Comparison of ENCODE assay signal across 8 cellular contexts in genomic region chr7:101813414-101814019, GRCh38. TPM values are rescaled to one million over a fixed set of nuclear protein-coding genes. Genes with fewer than 3 reads are reported as not detected.
DNase-seq lines count a peak whose midpoint lies in the region; ATAC-seq and TF ChIP-seq lines count a peak whose summit lies in the region.

No MANE protein-coding gene starts in this region.

- no peak for ATAC-seq in stimulated activated naive CD8-positive, alpha-beta T cell treated with anti-CD3 and anti-CD28 coated beads, Interleukin-15, Interleukin-2, amounts not matched to agents 100 U/mL and 50 U/mL, for 24 hours
- no peak for ATAC-seq in activated naive CD8-positive, alpha-beta T cell treated with anti-CD3 and anti-CD28 coated beads, Interleukin-2, amount 10 ng/mL, durations not matched to agents 7 days and 5 days (ENCODE audit: low read depth)
- no peak for ATAC-seq in aorta (ENCODE audit: low FRiP score)

- peak overlapping the region; percentile 94 to 100 for H3K4me3 ChIP-seq in aorta (ENCODE audit: low read length in 2 of 2)

- H3K27ac ChIP-seq in aorta (ENCODE audit: low read depth in 1 of 2, low read length in 2 of 2) = no peak overlapping the region

- H3K4me1 ChIP-seq in aorta (ENCODE audit: control insufficient read depth in 1 of 2, insufficient read depth in 2 of 2, low read length in 2 of 2) = no peaks in the 10 kb centered on the region

- 30 to 31% methylated on average over 5 of the region's 5 CpGs for whole genome bisulfite sequencing in aorta, 2 donors

- no peaks in the 10 kb centered on the region for H3K36me3 Mint-ChIP-seq in stimulated activated naive CD8-positive, alpha-beta T cell treated with anti-CD3 and anti-CD28 coated beads, Interleukin-15, Interleukin-2, amounts not matched to agents 100 ng/mL and 50 ng/mL, for 24 hours (ENCODE audit: low read depth)
- no peaks in the 10 kb centered on the region for H3K36me3 Mint-ChIP-seq in activated naive CD8-positive, alpha-beta T cell treated with anti-CD3 and anti-CD28 coated beads, Interleukin-2, amount 10 ng/mL, durations not matched to agents 7 days and 5 days
- H3K36me3 Mint-ChIP-seq in mesothelial cell of epicardium = no peaks in the 10 kb centered on the region

- no peaks in the 10 kb centered on the region for H3K36me3 ChIP-seq in aorta (ENCODE audit: control insufficient read depth in 1 of 2, insufficient read depth in 2 of 2, low read length in 1 of 2)

- POLR2A ChIA-PET in activated naive CD8-positive, alpha-beta T cell treated with anti-CD3 and anti-CD28 coated beads, Interleukin-2, amount 10 ng/mL, durations not matched to agents 7 days and 5 days (lab: Charles Lee) = interaction anchor here (1.0 kb wide), 1 partner anchor 71 kb away, joined by 4 read pairs; no protein-coding TSS in a partner anchor

- intact Hi-C loops in aorta (cut with DNase I) = loop anchor here (10.0 kb wide), 2 partner anchors 129 to 209 kb away; no protein-coding TSS in a partner anchor

- DNase-seq in stimulated activated naive CD8-positive, alpha-beta T cell treated with anti-CD3 and anti-CD28 coated beads, Interleukin-15, Interleukin-2, amounts not matched to agents 100 U/mL and 50 U/mL, for 24 hours = no peak
- no peak for DNase-seq in activated naive CD8-positive, alpha-beta T cell treated with anti-CD3 and anti-CD28 coated beads, Interleukin-2, amount 10 ng/mL, durations not matched to agents 7 days and 5 days
- no peak for DNase-seq in mesothelial cell of epicardium (ENCODE audit: low spot score in 2 of 2, unreplicated experiment in 2 of 2)
- DNase-seq in aorta = no peak
- no peak for DNase-seq in DMS153 (lab: John Stamatoyannopoulos, UW)
- DNase-seq in D341Med (ENCODE audit: low spot score) = no peak
- no peak for DNase-seq in NCI-H526 (lab: John Stamatoyannopoulos, UW)

- H3K4me3 Mint-ChIP-seq in stimulated activated naive CD8-positive, alpha-beta T cell treated with anti-CD3 and anti-CD28 coated beads, Interleukin-15, Interleukin-2, amounts not matched to agents 100 ng/mL and 50 ng/mL, for 24 hours = peak overlapping the region; percentile 49
- H3K4me3 Mint-ChIP-seq in activated naive CD8-positive, alpha-beta T cell treated with anti-CD3 and anti-CD28 coated beads, Interleukin-2, amount 10 ng/mL, durations not matched to agents 7 days and 5 days = peak overlapping the region; percentile 60
- peak overlapping the region; percentile 50 for H3K4me3 Mint-ChIP-seq in mesothelial cell of epicardium

- H3K9me3 ChIP-seq in aorta (ENCODE audit: control insufficient read depth, low read length) = no peaks in the 10 kb centered on the region

- peaks cover 9% of the 10 kb centered on the region for H3K27me3 Mint-ChIP-seq in stimulated activated naive CD8-positive, alpha-beta T cell treated with anti-CD3 and anti-CD28 coated beads, Interleukin-15, Interleukin-2, amounts not matched to agents 100 ng/mL and 50 ng/mL, for 24 hours
- H3K27me3 Mint-ChIP-seq in activated naive CD8-positive, alpha-beta T cell treated with anti-CD3 and anti-CD28 coated beads, Interleukin-2, amount 10 ng/mL, durations not matched to agents 7 days and 5 days = peaks cover 37% of the 10 kb centered on the region
- H3K27me3 Mint-ChIP-seq in mesothelial cell of epicardium (ENCODE audit: low read depth) = peaks cover 16% of the 10 kb centered on the region

- TF ChIP-seq CTCF in mesothelial cell of epicardium (IDR thresholded peaks at IDR 0.05; ENCODE audit: unreplicated experiment) = no peak

- H3K27ac Mint-ChIP-seq in stimulated activated naive CD8-positive, alpha-beta T cell treated with anti-CD3 and anti-CD28 coated beads, Interleukin-15, Interleukin-2, amounts not matched to agents 100 ng/mL and 50 ng/mL, for 24 hours = no peak overlapping the region
- no peak overlapping the region for H3K27ac Mint-ChIP-seq in activated naive CD8-positive, alpha-beta T cell treated with anti-CD3 and anti-CD28 coated beads, Interleukin-2, amount 10 ng/mL, durations not matched to agents 7 days and 5 days
- no peak overlapping the region for H3K27ac Mint-ChIP-seq in mesothelial cell of epicardium

- no peaks in the 10 kb centered on the region for H3K9me3 Mint-ChIP-seq in stimulated activated naive CD8-positive, alpha-beta T cell treated with anti-CD3 and anti-CD28 coated beads, Interleukin-15, Interleukin-2, amounts not matched to agents 100 ng/mL and 50 ng/mL, for 24 hours
- H3K9me3 Mint-ChIP-seq in activated naive CD8-positive, alpha-beta T cell treated with anti-CD3 and anti-CD28 coated beads, Interleukin-2, amount 10 ng/mL, durations not matched to agents 7 days and 5 days = no peaks in the 10 kb centered on the region
- no peaks in the 10 kb centered on the region for H3K9me3 Mint-ChIP-seq in mesothelial cell of epicardium

- H3K4me1 Mint-ChIP-seq in stimulated activated naive CD8-positive, alpha-beta T cell treated with anti-CD3 and anti-CD28 coated beads, Interleukin-15, Interleukin-2, amounts not matched to agents 100 ng/mL and 50 ng/mL, for 24 hours (ENCODE audit: low read depth) = peaks cover 23% of the 10 kb centered on the region
- H3K4me1 Mint-ChIP-seq in activated naive CD8-positive, alpha-beta T cell treated with anti-CD3 and anti-CD28 coated beads, Interleukin-2, amount 10 ng/mL, durations not matched to agents 7 days and 5 days = peaks cover 10% of the 10 kb centered on the region
- H3K4me1 Mint-ChIP-seq in mesothelial cell of epicardium = peaks cover 20% of the 10 kb centered on the region

- no peaks in the 10 kb centered on the region for H3K27me3 ChIP-seq in aorta (ENCODE audit: control insufficient read depth in 1 of 2, insufficient read depth in 2 of 2, low read length in 1 of 2)

RNA-seq across cellular contexts. Expression of gene CUX1, which starts 3.9 kb away (rescaled TPM):
- 10 to 100 TPM; 35.7 to 37.6 TPM for total RNA-seq in activated naive CD8-positive, alpha-beta T cell treated with anti-CD3 and anti-CD28 coated beads, Interleukin-2, amount 10 ng/mL, durations not matched to agents 7 days and 5 days
- total RNA-seq in mesothelial cell of epicardium = 152 to 158 TPM (median 152 TPM) in 3 replicates
- total RNA-seq in aorta = 100 to 1,000 TPM; 136 to 159 TPM
- polyA plus RNA-seq in aorta = 10 to 100 TPM; 51.6 to 52.6 TPM
